ENCODE assay signal across 8 cellular contexts in the genomic region with DNA sequence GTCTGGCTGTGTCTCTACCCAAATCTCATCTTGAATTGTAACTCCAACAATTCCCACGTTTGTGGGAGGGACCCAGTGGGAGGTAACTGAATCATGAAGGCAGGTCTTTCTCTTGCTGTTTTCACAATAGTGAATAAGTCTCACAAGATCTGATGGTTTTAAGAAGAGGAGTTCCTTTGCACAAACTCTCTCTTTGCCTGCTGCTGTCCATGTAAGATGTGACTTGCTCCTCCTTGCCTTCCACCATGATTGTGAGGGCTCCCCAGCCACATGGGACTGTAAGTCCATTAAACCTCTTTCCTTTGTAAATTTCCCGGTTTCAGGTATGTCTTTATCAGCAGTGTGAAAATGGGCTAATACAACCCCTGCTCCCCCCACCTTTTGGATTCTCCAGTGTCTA. TPM values are rescaled to one million over a fixed set of nuclear protein-coding genes. Genes with fewer than 3 reads are reported as not detected.
"Had no signal": no experiment of that assay in that cellular context is flagged by ENCODE, and none has a peak within 500 bp of the region (broad histone marks: within the 10 kb centered on the region; RNA-seq: fewer than 3 reads in every experiment).

No MANE protein-coding gene starts in this region.

- H3K4me2 ChIP-seq: KMS-11 had no signal

- H3K27ac ChIP-seq: HL-60, KMS-11 had no signal

- DNase-seq: IMR-90, KBM-7, KG1 had no signal

- H3K9ac ChIP-seq: KMS-11 had no signal

RNA-seq across cellular contexts. Expression of a gene that starts 23.8 kb away (rescaled TPM):
- total RNA-seq: HT-29, HT1080, IMR-90 had no signal
- polyA plus RNA-seq: IgD-negative memory B cell, IMR-90 had no signal
